In genomic region chr5:61449756-61450155, GRCh38 we compare ENCODE assay signal across 13 cellular contexts.
DNase-seq lines count a peak whose midpoint lies in the region; ATAC-seq, FAIRE-seq and TF ChIP-seq lines count a peak whose summit lies in the region.
"Had no signal": no experiment of that assay in that cellular context is flagged by ENCODE, and none has a peak within 500 bp of the region (broad histone marks: within the 10 kb centered on the region; RNA-seq: fewer than 3 reads in every experiment).

No MANE protein-coding gene starts in this region.

- H3K4me3 ChIP-seq in SK-N-MC (no peak overlapping the region), fibroblast of the aortic adventitia (ENCODE audit: low read depth, low read length) (peak overlapping the region; percentile 11), skeletal muscle satellite cell (ENCODE audit: low read length) (peak overlapping the region; percentile 19), H7 (ENCODE audit: insufficient read depth, low read depth, low read length) (no peak overlapping the region)
- H3K4me3 ChIP-seq: GM23338 had no signal

- no peak for TF ChIP-seq POLR2A in GM12892 (IDR thresholded peaks at IDR 0.05; ENCODE audit: low read depth, low read length)

- peak overlapping the region; percentile 74 for H3K27ac ChIP-seq in SK-N-MC

- peaks cover 11% of the 10 kb centered on the region; the same call in 1 of the 2 replicates for H3K9me3 ChIP-seq in SK-N-MC (ENCODE audit: low read depth, low read length)
- no peaks in the 10 kb centered on the region for H3K9me3 ChIP-seq in skeletal muscle satellite cell (replicated peaks; ENCODE audit: low read length)

- H3K9ac ChIP-seq in SK-N-MC (ENCODE audit: insufficient read length): no peak overlapping the region
- H3K9ac ChIP-seq in skeletal muscle satellite cell (ENCODE audit: low read depth, low read length): no peak overlapping the region

- peak overlapping the region; percentile 69 for H3K4me2 ChIP-seq in skeletal muscle satellite cell (ENCODE audit: low read length)
- H3K4me2 ChIP-seq: GM23338 had no signal

- DNase-seq in HCEC 1CT: peak; percentile 18
- no peak for DNase-seq in SK-N-MC (ENCODE audit: low read depth, low spot score)
- no peak for DNase-seq in fibroblast of the aortic adventitia (ENCODE audit: low read depth)
- DNase-seq in H7: no peak
- DNase-seq in GM12892 (ENCODE audit: insufficient read length): no peak
- DNase-seq: KBM-7, NCI-H510A treated with DMSO at 0.1 percent for 48 hours, T-helper 17 cell had no signal

- ATAC-seq in GM18907 (IDR thresholded peaks at IDR 0.05; ENCODE audit: unreplicated experiment) (no peak), GM18519 (IDR thresholded peaks at IDR 0.05; ENCODE audit: low FRiP score, unreplicated experiment) (no peak)
- ATAC-seq: stimulated activated memory B cell treated with anti-CD40 and anti-IgM and Interleukin-4, amounts not matched to agents 10 μg/mL and 1 μg/mL and 100 μg/mL, for 72 hours; T-helper 17 cell had no signal

- peaks cover 28% of the 10 kb centered on the region for H3K4me1 ChIP-seq in skeletal muscle satellite cell (ENCODE audit: control insufficient read depth, insufficient read depth, low read length)

- H3K36me3 ChIP-seq in SK-N-MC (ENCODE audit: insufficient read depth, low read length) (peaks cover 40% of the 10 kb centered on the region), skeletal muscle satellite cell (ENCODE audit: insufficient read depth, low read length) (no peaks in the 10 kb centered on the region), H7 (replicated peaks; ENCODE audit: control insufficient read depth, insufficient read depth, low read length) (no peaks in the 10 kb centered on the region)

- no peak for TF ChIP-seq CTCF in fibroblast of the aortic adventitia (IDR thresholded peaks at IDR 0.05; ENCODE audit: insufficient read depth, low read length)

- H3K27me3 ChIP-seq in skeletal muscle satellite cell (ENCODE audit: control insufficient read depth, insufficient read depth, low read length) (no peaks in the 10 kb centered on the region), H7 (ENCODE audit: control insufficient read depth, insufficient read depth, low read length) (no peaks in the 10 kb centered on the region)

- FAIRE-seq in GM12892 (lab: Jason Lieb, UNC): no peak

Comparison
In these comparisons a context has a peak if more than half of its experiments do, and no peak if none do; other contexts are left out.
1. H3K4me3 ChIP-seq: peak in fibroblast of the aortic adventitia (single experiment) and skeletal muscle satellite cell (single experiment); none in SK-N-MC (single experiment) and H7 (single experiment).